In genomic region chr11:108549319-108549885, GRCh38 we compare ENCODE assay signal across 15 cellular contexts. TPM values are rescaled to one million over a fixed set of nuclear protein-coding genes. Genes with fewer than 3 reads are reported as not detected.
DNase-seq lines count a peak whose midpoint lies in the region; ATAC-seq, FAIRE-seq and TF ChIP-seq lines count a peak whose summit lies in the region.
"Had no signal": no experiment of that assay in that cellular context is flagged by ENCODE, and none has a peak within 500 bp of the region (broad histone marks: within the 10 kb centered on the region; RNA-seq: fewer than 3 reads in every experiment).

No MANE protein-coding gene starts in this region.

- no peaks in the 10 kb centered on the region for H3K9me3 Mint-ChIP-seq in nephron progenitor cell
- peaks cover 3% of the 10 kb centered on the region for H3K9me3 Mint-ChIP-seq in type B pancreatic cell
- H3K9me3 Mint-ChIP-seq: CD4-positive, alpha-beta T cell; GM23338 had no signal

- BruUV-seq in HepG2 (replicated peaks; lab: Mats Ljungman, UMichigan) = no TSS peak

- POLR2A ChIA-PET in HepG2 (lab: Yijun Ruan, JAX) = no interaction called here

- no peak for TF ChIP-seq EP300 in HepG2 (IDR thresholded peaks at IDR 0.05; ENCODE audit: low read depth in 2 of 2, low read length in 2 of 2)
- TF ChIP-seq EP300 in HepG2 (CRISPR knock-in tag; IDR thresholded peaks at IDR 0.05; ENCODE audit: borderline replicate concordance) = no peak

- H3K36me3 Mint-ChIP-seq in nephron progenitor cell (ENCODE audit: low read depth) (no peaks in the 10 kb centered on the region), type B pancreatic cell (peaks cover 3% of the 10 kb centered on the region)

- WGBS in liver = 42% methylated on average over 3 of the region's 3 CpGs
- WGBS in HepG2 (ENCODE audit: low lambda C conversion rate) = 18% methylated on average over 3 of the region's 3 CpGs

- CTCF ChIA-PET in HepG2 (lab: Yijun Ruan, JAX; ENCODE audit: low intra/inter-chr PET ratio, low total read pairs) = no interaction called here

- no peak for FAIRE-seq in HepG2 (lab: Jason Lieb, UNC)
- FAIRE-seq: GM12878 had no signal

- H3K27ac Mint-ChIP-seq in nephron progenitor cell (peak overlapping the region; percentile 80), type B pancreatic cell (peak overlapping the region; percentile 56)
- H3K27ac Mint-ChIP-seq: CD4-positive, alpha-beta T cell; GM23338 had no signal

- H3K27me3 ChIP-seq in liver (ENCODE audit: control insufficient read depth in 4 of 4, insufficient read depth in 4 of 4, low read length in 3 of 4) = no peaks in the 10 kb centered on the region
- H3K27me3 ChIP-seq in HepG2 (ENCODE audit: control insufficient read depth in 1 of 2, insufficient read depth in 2 of 2, low read length in 2 of 2) = no peaks in the 10 kb centered on the region; a peak in 1 of 5 replicates
- H3K27me3 ChIP-seq: BLaER1 treated with 17β-estradiol and CSF1 and Interleukin-3, amounts not matched to agents 10 nM and 100 nM had no signal

- TF ChIP-seq CTCF in liver (IDR thresholded peaks at IDR 0.05; ENCODE audit: low read depth, low read length, missing input control) = no peak
- TF ChIP-seq CTCF in HepG2 (CRISPR knock-in tag; IDR thresholded peaks at IDR 0.05) = no peak
- no peak for TF ChIP-seq CTCF in nephron progenitor cell (IDR thresholded peaks at IDR 0.05)
- no peak for TF ChIP-seq CTCF in type B pancreatic cell (conservative IDR thresholded peaks at IDR 0.05)

- no peak for TF ChIP-seq POLR2A in HepG2 (IDR thresholded peaks at IDR 0.05; ENCODE audit: insufficient read depth in 1 of 2, low read depth in 2 of 2, low read length in 2 of 2)

- H3K36me3 ChIP-seq in liver (ENCODE audit: control insufficient read depth in 4 of 4, insufficient read depth in 3 of 4, low read depth in 1 of 4, low read length in 3 of 4) (no peaks in the 10 kb centered on the region), HepG2 (replicated peaks in 1 of 2; ENCODE audit: control insufficient read depth in 1 of 2, insufficient read depth in 2 of 2, low read length in 2 of 2) (no peaks in the 10 kb centered on the region)
- H3K36me3 ChIP-seq: BLaER1 treated with 17β-estradiol and CSF1 and Interleukin-3, amounts not matched to agents 10 nM and 100 nM had no signal

- TF ChIP-seq RAD21 in liver (IDR thresholded peaks at IDR 0.05) = no peak
- no peak for TF ChIP-seq RAD21 in HepG2 (CRISPR knock-in tag; IDR thresholded peaks at IDR 0.05)

- H3K4me1 Mint-ChIP-seq in nephron progenitor cell (peaks cover 41% of the 10 kb centered on the region), type B pancreatic cell (ENCODE audit: unreplicated experiment) (peaks cover 33% of the 10 kb centered on the region)

- H3K27ac ChIP-seq in liver (ENCODE audit: low read depth in 1 of 2, low read length in 2 of 2) = no peak overlapping the region
- H3K27ac ChIP-seq in HepG2 (ENCODE audit: extremely low read length, insufficient read depth, low read length) = no peak overlapping the region
- H3K27ac ChIP-seq in substantia nigra (ENCODE audit: low read depth, low read length, poor library complexity, severe bottlenecking) = no peak overlapping the region
- H3K27ac ChIP-seq: BLaER1 treated with 17β-estradiol and CSF1 and Interleukin-3, amounts not matched to agents 10 nM and 100 nM had no signal

- H2AFZ ChIP-seq in HepG2 (ENCODE audit: low read length) = no peak overlapping the region
- H2AFZ ChIP-seq: GM23338 had no signal

- no peak overlapping the region for H3K4me3 ChIP-seq in liver (ENCODE audit: low read depth in 1 of 3, low read length in 3 of 3)
- H3K4me3 ChIP-seq in HepG2 (replicated peaks in 1 of 3; ENCODE audit: insufficient read depth in 1 of 3, low read depth in 2 of 3, low read length in 3 of 3) = no peak overlapping the region
- H3K4me3 ChIP-seq: BLaER1 treated with 17β-estradiol and CSF1 and Interleukin-3, amounts not matched to agents 10 nM and 100 nM; GM12878; GM23338 had no signal

- ATAC-seq in HepG2 (no peak), left lobe of liver (peak; percentile 54), HG03025 (IDR thresholded peaks at IDR 0.05; ENCODE audit: low FRiP score, unreplicated experiment) (no peak)
- ATAC-seq: GM12878, GM23338 had no signal

- no peak overlapping the region for H3K4me2 ChIP-seq in HepG2 (ENCODE audit: low read depth, low read length)
- H3K4me2 ChIP-seq: GM23338 had no signal

- H3K9ac ChIP-seq in liver (ENCODE audit: low read depth in 1 of 2, low read length in 2 of 2) (no peak overlapping the region), HepG2 (ENCODE audit: insufficient read depth, low read depth, low read length) (no peak overlapping the region)
- H3K9ac ChIP-seq: BLaER1 treated with 17β-estradiol and CSF1 and Interleukin-3, amounts not matched to agents 10 nM and 100 nM had no signal

- H3K27me3 Mint-ChIP-seq in nephron progenitor cell (ENCODE audit: low read depth, poor library complexity) (no peaks in the 10 kb centered on the region), type B pancreatic cell (no peaks in the 10 kb centered on the region)
- H3K27me3 Mint-ChIP-seq: CD4-positive, alpha-beta T cell had no signal

- H3K4me3 Mint-ChIP-seq in nephron progenitor cell (no peak overlapping the region), type B pancreatic cell (no peak overlapping the region)
- H3K4me3 Mint-ChIP-seq: CD4-positive, alpha-beta T cell; GM23338 had no signal

- no peaks in the 10 kb centered on the region for H3K9me3 ChIP-seq in liver (ENCODE audit: control insufficient read depth in 4 of 4, low read length in 3 of 4)
- no peaks in the 10 kb centered on the region for H3K9me3 ChIP-seq in HepG2 (ENCODE audit: low read length)
- H3K9me3 ChIP-seq: BLaER1 treated with 17β-estradiol and CSF1 and Interleukin-3, amounts not matched to agents 10 nM and 100 nM had no signal

- H3K4me1 ChIP-seq in liver (ENCODE audit: control insufficient read depth in 4 of 4, insufficient read depth in 4 of 4, low read length in 3 of 4) (peaks cover 0 to 32% (median 22%) of the 10 kb centered on the region in 4 donors), HepG2 (ENCODE audit: insufficient read depth, low read length) (no peaks in the 10 kb centered on the region)

- in situ Hi-C loops in HepG2 (cut with HindIII; ENCODE audit: extremely low pct_ligation_motif_present, low pct_unique_long_range_greater_than_20kb) = no loop called here

- no peak for DNase-seq in HepG2 (ENCODE audit: low spot score)
- no peak for DNase-seq in left lobe of liver (ENCODE audit: low spot score)
- DNase-seq in nephron progenitor cell = no peak
- DNase-seq in type B pancreatic cell (ENCODE audit: extremely low spot score, unreplicated experiment) = no peak
- no peak for DNase-seq in SIG-M5 treated with dmso at 0.1 percent for 504 hours (lab: John Stamatoyannopoulos, UW; ENCODE audit: unreplicated experiment)
- DNase-seq in substantia nigra (lab: John Stamatoyannopoulos, UW) = no peak
- DNase-seq: ACHN; CD4-positive, alpha-beta T cell; DMS79; H7 had no signal

- no peaks in the 10 kb centered on the region for H3K79me2 ChIP-seq in HepG2 (ENCODE audit: insufficient read depth, low read length)

- H4K20me1 ChIP-seq in HepG2 (ENCODE audit: insufficient read depth, low read length) = no peaks in the 10 kb centered on the region
- H4K20me1 ChIP-seq: BLaER1 treated with 17β-estradiol and CSF1 and Interleukin-3, amounts not matched to agents 10 nM and 100 nM had no signal

- intact Hi-C loops in HepG2 (cut with micrococcal nuclease; ENCODE audit: unreplicated experiment) = no loop called here

RNA-seq across cellular contexts. Expression of gene EXPH5, which starts 44.2 kb away (rescaled TPM):
- total RNA-seq in liver = 1 to 10 TPM in 1 of 2 donors, under 1 TPM in 1; 0.47 to 6.1 TPM
- polyA plus RNA-seq in liver = 1 to 10 TPM in 1 of 2 donors, under 1 TPM in 1; 0.65 to 2.3 TPM
- 0.02 and 0.15 TPM in 2 replicates for total RNA-seq in HepG2 (2016; rRNA removed; fragmentation: Illumina TruSeq; extraction: Trizol)
- total RNA-seq in HepG2 (2016; cell fraction: cytosol; rRNA removed; fragmentation: Illumina TruSeq; extraction: Trizol; ENCODE audit: low read depth) = not detected in 2 replicates
- 0.04 TPM in 1 of 2 replicates, not detected in the other for total RNA-seq in HepG2 (2016; cell fraction: insoluble cytoplasmic fraction; rRNA removed; fragmentation: Illumina TruSeq; extraction: Trizol)
- total RNA-seq in HepG2 (2016; cell fraction: membrane; rRNA removed; fragmentation: Illumina TruSeq; extraction: Trizol) = not detected in 2 replicates
- total RNA-seq in HepG2 (2016; cell fraction: nucleus; rRNA removed; fragmentation: Illumina TruSeq; extraction: Trizol) = not detected in 2 replicates
- under 0.01 TPM in 1 of 2 replicates, not detected in the other for polyA plus RNA-seq in HepG2 (2011; rRNA removed)
- 0.01 TPM in 2 replicates for polyA plus RNA-seq in HepG2 (2011; cell fraction: cytosol; rRNA removed)
- polyA plus RNA-seq in HepG2 (2011; cell fraction: nucleus; rRNA removed) = 0.02 and 0.05 TPM in 2 replicates
- 0.01 TPM in 1 of 2 replicates, not detected in the other for polyA plus RNA-seq in HepG2 (2012)
- polyA plus RNA-seq in HepG2 (2016; cell fraction: cytosol; fragmentation: Illumina TruSeq; extraction: Trizol; ENCODE audit: low read depth) = not detected in 2 replicates
- not detected in 2 replicates for polyA plus RNA-seq in HepG2 (2016; cell fraction: insoluble cytoplasmic fraction; fragmentation: Illumina TruSeq; extraction: Trizol; ENCODE audit: low read depth)
- polyA plus RNA-seq in HepG2 (2016; cell fraction: membrane; fragmentation: Illumina TruSeq; extraction: Trizol; ENCODE audit: low read depth) = not detected in 2 replicates
- polyA plus RNA-seq in HepG2 (2016; cell fraction: nucleus; fragmentation: Illumina TruSeq; extraction: Trizol; ENCODE audit: insufficient read depth, low read depth) = not detected in 2 replicates
- 4.4 TPM in 1 of 2 replicates, not detected in the other for polyA minus RNA-seq in HepG2 (2011; rRNA and poly(A)+ RNA removed; ENCODE audit: low replicate concordance)
- not detected in 2 replicates for polyA minus RNA-seq in HepG2 (2011; cell fraction: cytosol; rRNA and poly(A)+ RNA removed)
- polyA minus RNA-seq in HepG2 (2011; cell fraction: nucleus; rRNA and poly(A)+ RNA removed) = 0.12 TPM in 1 of 2 replicates, not detected in the other
- 12.8 TPM for total RNA-seq in left lobe of liver
- total RNA-seq in type B pancreatic cell (ENCODE audit: low replicate concordance) = 15.2 and 37.4 TPM in 2 replicates

RNA-seq across cellular contexts. Expression of gene POGLUT3, which starts 51.2 kb away (rescaled TPM):
- total RNA-seq in liver (1 to 10 TPM; 7.4 to 8.8 TPM), HepG2 (2016; rRNA removed; fragmentation: Illumina TruSeq; extraction: Trizol) (17.2 and 22.0 TPM in 2 replicates), left lobe of liver (7.2 TPM), type B pancreatic cell (ENCODE audit: low replicate concordance) (19.2 and 23.8 TPM in 2 replicates)
- polyA plus RNA-seq in liver (1 to 10 TPM; 5.8 to 7.8 TPM), HepG2 (2011; rRNA removed) (10.6 and 14.3 TPM in 2 replicates)
- 2.9 and 3.7 TPM in 2 replicates for total RNA-seq in HepG2 (2016; cell fraction: cytosol; rRNA removed; fragmentation: Illumina TruSeq; extraction: Trizol; ENCODE audit: low read depth)
- total RNA-seq in HepG2 (2016; cell fraction: insoluble cytoplasmic fraction; rRNA removed; fragmentation: Illumina TruSeq; extraction: Trizol) = 18.6 and 23.8 TPM in 2 replicates
- total RNA-seq in HepG2 (2016; cell fraction: membrane; rRNA removed; fragmentation: Illumina TruSeq; extraction: Trizol) = 12.5 and 14.6 TPM in 2 replicates
- total RNA-seq in HepG2 (2016; cell fraction: nucleus; rRNA removed; fragmentation: Illumina TruSeq; extraction: Trizol) = 18.6 and 23.0 TPM in 2 replicates
- 7.3 and 9.8 TPM in 2 replicates for polyA plus RNA-seq in HepG2 (2011; cell fraction: cytosol; rRNA removed)
- 1.9 and 2.8 TPM in 2 replicates for polyA plus RNA-seq in HepG2 (2011; cell fraction: nucleus; rRNA removed)
- polyA plus RNA-seq in HepG2 (2012) = 9.0 and 13.4 TPM in 2 replicates
- polyA plus RNA-seq in HepG2 (2016; cell fraction: cytosol; fragmentation: Illumina TruSeq; extraction: Trizol; ENCODE audit: low read depth) = 1.9 and 2.7 TPM in 2 replicates
- 16.9 and 18.2 TPM in 2 replicates for polyA plus RNA-seq in HepG2 (2016; cell fraction: insoluble cytoplasmic fraction; fragmentation: Illumina TruSeq; extraction: Trizol; ENCODE audit: low read depth)
- polyA plus RNA-seq in HepG2 (2016; cell fraction: membrane; fragmentation: Illumina TruSeq; extraction: Trizol; ENCODE audit: low read depth) = 7.9 and 8.3 TPM in 2 replicates
- 25.5 and 25.9 TPM in 2 replicates for polyA plus RNA-seq in HepG2 (2016; cell fraction: nucleus; fragmentation: Illumina TruSeq; extraction: Trizol; ENCODE audit: insufficient read depth, low read depth)
- polyA minus RNA-seq in HepG2 (2011; rRNA and poly(A)+ RNA removed; ENCODE audit: low replicate concordance) = 5.5 and 12.8 TPM in 2 replicates
- polyA minus RNA-seq in HepG2 (2011; cell fraction: cytosol; rRNA and poly(A)+ RNA removed) = 16.4 and 19.7 TPM in 2 replicates
- polyA minus RNA-seq in HepG2 (2011; cell fraction: nucleus; rRNA and poly(A)+ RNA removed) = 5.7 and 6.2 TPM in 2 replicates
